ENCODE assay signal across 16 cellular contexts in genomic region chr4:112082954-112083586, GRCh38.
DNase-seq lines count a peak whose midpoint lies in the region; ATAC-seq and TF ChIP-seq lines count a peak whose summit lies in the region.
"Had no signal": no experiment of that assay in that cellular context is flagged by ENCODE, and none has a peak within 500 bp of the region (broad histone marks: within the 10 kb centered on the region; RNA-seq: fewer than 3 reads in every experiment).

No MANE protein-coding gene starts in this region.

- peaks cover 35% of the 10 kb centered on the region for H3F3A ChIP-seq in PC-9 (ENCODE audit: insufficient read depth, low read depth)

- H3K4me3 ChIP-seq in PC-9 = peak overlapping the region; percentile 30; the same call in 1 of the 2 replicates
- H3K4me3 ChIP-seq: esophagus muscularis mucosa, vagina had no signal

- H3K27ac Mint-ChIP-seq in T-cell = no peak overlapping the region
- H3K27ac Mint-ChIP-seq: activated B cell treated with CpG ODN at 0.5 μM for 24 hours; naive thymus-derived CD4-positive, alpha-beta T cell had no signal

- H2AFZ ChIP-seq in PC-9 = peak overlapping the region; percentile 35; the same call in 1 of the 2 replicates

- no TSS peak for BruUV-seq in PC-9 (replicated peaks; lab: Mats Ljungman, UMichigan)

- TF ChIP-seq CTCF in PC-9 (conservative IDR thresholded peaks at IDR 0.05) = no peak

- H3K27ac ChIP-seq in PC-9 = peak overlapping the region; percentile 97
- H3K27ac ChIP-seq in epithelial cell of prostate = peak overlapping the region; percentile 86
- H3K27ac ChIP-seq: vagina had no signal

- H3K36me3 Mint-ChIP-seq in T-cell = no peaks in the 10 kb centered on the region
- H3K36me3 Mint-ChIP-seq: naive thymus-derived CD4-positive, alpha-beta T cell had no signal

- ATAC-seq in GM18867 (IDR thresholded peaks at IDR 0.05; ENCODE audit: unreplicated experiment) (no peak), T-cell (replicated peaks in 1 of 4) (no peak)
- ATAC-seq: naive thymus-derived CD4-positive, alpha-beta T cell had no signal

- H4K20me1 ChIP-seq in PC-9 (ENCODE audit: insufficient read depth) = no peaks in the 10 kb centered on the region

- no peaks in the 10 kb centered on the region for H3K4me1 Mint-ChIP-seq in T-cell
- H3K4me1 Mint-ChIP-seq: activated B cell treated with CpG ODN at 0.5 μM for 24 hours had no signal

- peak overlapping the region; percentile 69 for H3K4me2 ChIP-seq in PC-9

- H3K27me3 ChIP-seq in PC-9 (ENCODE audit: insufficient read depth, low read depth) = no peaks in the 10 kb centered on the region
- H3K27me3 ChIP-seq: esophagus muscularis mucosa, vagina had no signal

- CTCF ChIA-PET in PC-9 (lab: Charles Lee) (no interaction called here), T-cell (lab: Charles Lee) (no interaction called here)

- no peaks in the 10 kb centered on the region for H3K9me2 ChIP-seq in PC-9 (ENCODE audit: insufficient read depth)

- intact Hi-C loops in PC-9 (cut with micrococcal nuclease; ENCODE audit: unreplicated experiment) = no loop called here

- H3K9me3 Mint-ChIP-seq in T-cell = no peaks in the 10 kb centered on the region
- H3K9me3 Mint-ChIP-seq: activated B cell treated with CpG ODN at 0.5 μM for 24 hours; naive thymus-derived CD4-positive, alpha-beta T cell had no signal

- H3K36me3 ChIP-seq in PC-9 (ENCODE audit: low read depth) = no peaks in the 10 kb centered on the region
- H3K36me3 ChIP-seq: esophagus muscularis mucosa, vagina had no signal

- H3K4me1 ChIP-seq in PC-9 (replicated peaks; ENCODE audit: insufficient read depth) = peaks cover 52% of the 10 kb centered on the region
- H3K4me1 ChIP-seq: vagina had no signal

- peaks cover 3 to 6% of the 10 kb centered on the region in 2 donors for H3K27me3 Mint-ChIP-seq in T-cell

- H3K9me3 ChIP-seq in PC-9 (ENCODE audit: insufficient read depth, low read depth) = peaks cover 11% of the 10 kb centered on the region; the same call in 1 of the 2 replicates
- H3K9me3 ChIP-seq: esophagus muscularis mucosa, vagina had no signal

- POLR2A ChIA-PET in PC-9 (lab: Charles Lee; ENCODE audit: unreplicated experiment) (no interaction called here), T-cell (lab: Charles Lee) (no interaction called here)

- DNase-seq in Daoy (ENCODE audit: low read depth) (peak; percentile 75), PC-9 (peak; percentile 27 to 98), epithelial cell of prostate (ENCODE audit: low read depth, low spot score) (peak; percentile 67), non-pigmented ciliary epithelial cell (ENCODE audit: low read depth) (peak; percentile 77), T-cell (no peak)
- no peak for DNase-seq in activated CD4-positive, alpha-beta T cell treated with anti-CD3 and anti-CD28 coated beads, Interleukin-2, amount 50 U/mL, for 4 hours
- DNase-seq in stimulated activated CD4-positive, alpha-beta T cell treated with anti-CD3 and anti-CD28 coated beads, Interleukin-1b, Interleukin-23, amount 100 ng/mL, for 48 hours = no peak
- DNase-seq: activated B cell treated with CpG ODN at 0.5 μM for 24 hours; activated naive CD4-positive, alpha-beta T cell treated with Interleukin-2 at 50 U/mL for 16 hours; DMS79 treated with DMSO at 0.1 percent for 48 hours; naive thymus-derived CD4-positive, alpha-beta T cell; NK-92 treated with Interleukin-12 subunit alpha and Interleukin-12 subunit beta, amount 100 ng/mL, for 24 hours; stimulated activated CD4-positive, alpha-beta T cell treated with anti-CD3 and anti-CD28 coated beads, Interleukin-4, amount 100 ng/mL, for 4 hours had no signal

- no peak overlapping the region for H3K4me3 Mint-ChIP-seq in T-cell
- H3K4me3 Mint-ChIP-seq: activated B cell treated with CpG ODN at 0.5 μM for 24 hours; naive thymus-derived CD4-positive, alpha-beta T cell had no signal

- no peaks in the 10 kb centered on the region for H3K79me2 ChIP-seq in PC-9 (ENCODE audit: low read depth)

Comparison
In these comparisons a context has a peak if more than half of its experiments do, and no peak if none do; other contexts are left out.
1. DNase-seq: peak in Daoy (single experiment), PC-9 (2 of 2), epithelial cell of prostate (single experiment) and non-pigmented ciliary epithelial cell (single experiment); none in activated CD4-positive, alpha-beta T cell treated with anti-CD3 and anti-CD28 coated beads, Interleukin-2, amount 50 U/mL, for 4 hours (0 of 2), stimulated activated CD4-positive, alpha-beta T cell treated with anti-CD3 and anti-CD28 coated beads, Interleukin-1b, Interleukin-23, amount 100 ng/mL, for 48 hours (single experiment) and T-cell (0 of 34).